Comparison of ENCODE assay signal across 8 cellular contexts in genomic region chr4:10106421-10107039, GRCh38. TPM values are rescaled to one million over a fixed set of nuclear protein-coding genes. Genes with fewer than 3 reads are reported as not detected.
A peak's percentile ranks its signal among the peaks of the same experiment; 100 is the strongest.
DNase-seq lines count a peak whose midpoint lies in the region; ATAC-seq, FAIRE-seq and TF ChIP-seq lines count a peak whose summit lies in the region.

No MANE protein-coding gene starts in this region.

- DNase-seq in CD14-positive monocyte (ENCODE audit: low spot score) (peak; percentile 89), LoVo (ENCODE audit: low spot score) (peak; percentile 56), endothelial cell of umbilical vein (ENCODE audit: low read depth, low spot score) (peak; percentile 90), GDM1 (lab: John Stamatoyannopoulos, UW) (no peak)
- DNase-seq in activated CD8-positive, alpha-beta memory T cell treated with anti-CD3 and anti-CD28 coated beads, Interleukin-2, amount 50 U/mL, for 1 hour (ENCODE audit: extremely low read depth): peak; percentile 54
- DNase-seq in naive thymus-derived CD4-positive, alpha-beta T cell: peak in 2 of 9 donors; percentile 59 to 69

- H3K4me1 ChIP-seq in endothelial cell of umbilical vein (ENCODE audit: control insufficient read depth, extremely low read depth, insufficient read depth, low read length): peaks cover 50% of the 10 kb centered on the region
- H3K4me1 ChIP-seq in naive thymus-derived CD4-positive, alpha-beta T cell (ENCODE audit: control insufficient read depth in 2 of 2, insufficient read depth in 2 of 2, low read length in 2 of 2): peaks cover 79 to 94% of the 10 kb centered on the region in 2 donors

- no peak overlapping the region for H3K4me3 ChIP-seq in endothelial cell of umbilical vein (replicated peaks in 1 of 3; ENCODE audit: insufficient read depth in 1 of 3, low read depth in 1 of 3, low read length in 3 of 3)
- peak overlapping the region; percentile 27 for H3K4me3 ChIP-seq in naive thymus-derived CD4-positive, alpha-beta T cell (ENCODE audit: low read length)

- no TSS peak for BruUV-seq in endothelial cell of umbilical vein (replicated peaks; lab: Mats Ljungman, UMichigan)

- H3K9me3 Mint-ChIP-seq in CD14-positive monocyte: no peaks in the 10 kb centered on the region
- H3K9me3 Mint-ChIP-seq in naive thymus-derived CD4-positive, alpha-beta T cell: no peaks in the 10 kb centered on the region
- no peaks in the 10 kb centered on the region for H3K9me3 Mint-ChIP-seq in stimulated activated naive CD8-positive, alpha-beta T cell treated with anti-CD3 and anti-CD28 coated beads, Interleukin-15, Interleukin-2, amounts not matched to agents 100 ng/mL and 50 ng/mL, for 24 hours

- peaks cover 14% of the 10 kb centered on the region for H4K20me1 ChIP-seq in endothelial cell of umbilical vein (replicated peaks; ENCODE audit: control insufficient read depth, extremely low read depth, insufficient read depth, low read length)

- dilution Hi-C loops in endothelial cell of umbilical vein (cut with MboI; ENCODE audit: extremely low pct_ligation_motif_present, low sequenced_read_pairs): no loop called here

- peak overlapping the region; percentile 73 to 92 (median 88) for H3K27ac Mint-ChIP-seq in CD14-positive monocyte
- H3K27ac Mint-ChIP-seq in naive thymus-derived CD4-positive, alpha-beta T cell: peak overlapping the region; percentile 50 to 93 (median 89)
- H3K27ac Mint-ChIP-seq in stimulated activated naive CD8-positive, alpha-beta T cell treated with anti-CD3 and anti-CD28 coated beads, Interleukin-15, Interleukin-2, amounts not matched to agents 100 ng/mL and 50 ng/mL, for 24 hours: peak overlapping the region; percentile 93

- H3K27ac ChIP-seq in endothelial cell of umbilical vein (ENCODE audit: insufficient read depth, low read depth, low read length): peak overlapping the region; percentile 58
- peak overlapping the region; percentile 66 for H3K27ac ChIP-seq in naive thymus-derived CD4-positive, alpha-beta T cell (ENCODE audit: low read depth, low read length)

- peak; percentile 13 for TF ChIP-seq POLR2A in endothelial cell of umbilical vein (IDR thresholded peaks at IDR 0.05; ENCODE audit: low read depth, low read length)

- peak; percentile 83 for ATAC-seq in naive thymus-derived CD4-positive, alpha-beta T cell
- ATAC-seq in GM21390 (IDR thresholded peaks at IDR 0.05; ENCODE audit: unreplicated experiment): no peak

- no peaks in the 10 kb centered on the region for H3K9me3 ChIP-seq in endothelial cell of umbilical vein (replicated peaks; ENCODE audit: control insufficient read depth, insufficient read depth, low read length)
- H3K9me3 ChIP-seq in naive thymus-derived CD4-positive, alpha-beta T cell (ENCODE audit: control insufficient read depth in 2 of 3, low read length in 3 of 3): no peaks in the 10 kb centered on the region

- peak; percentile 98 for FAIRE-seq in endothelial cell of umbilical vein (lab: Jason Lieb, UNC)

- POLR2A ChIA-PET in endothelial cell of umbilical vein (lab: Charles Lee): interaction anchor here (0.9 to 5.6 kb wide), 5 partner anchors 9 to 18 kb away, joined by 3 to 110 read pairs (median 11); partner anchors contain the start of gene WDR1
- POLR2A ChIA-PET in naive thymus-derived CD4-positive, alpha-beta T cell (lab: Charles Lee): interaction anchor here (1.0 to 19.0 kb wide), 4 partner anchors 8 to 15 kb away, joined by 3 to 341 read pairs (median 64); partner anchors contain the start of gene WDR1

- no peaks in the 10 kb centered on the region for H3K27me3 ChIP-seq in endothelial cell of umbilical vein (ENCODE audit: control insufficient read depth in 2 of 2, insufficient read depth in 2 of 2, low read length in 2 of 2)
- H3K27me3 ChIP-seq in naive thymus-derived CD4-positive, alpha-beta T cell (ENCODE audit: control insufficient read depth in 2 of 2, insufficient read depth in 2 of 2, low read length in 2 of 2): no peaks in the 10 kb centered on the region

- H3K4me3 Mint-ChIP-seq in CD14-positive monocyte: no peak overlapping the region
- H3K4me3 Mint-ChIP-seq in naive thymus-derived CD4-positive, alpha-beta T cell: peak overlapping the region; percentile 29 to 97 (median 70)
- H3K4me3 Mint-ChIP-seq in stimulated activated naive CD8-positive, alpha-beta T cell treated with anti-CD3 and anti-CD28 coated beads, Interleukin-15, Interleukin-2, amounts not matched to agents 100 ng/mL and 50 ng/mL, for 24 hours: peak overlapping the region; percentile 82

- H3K4me1 Mint-ChIP-seq in CD14-positive monocyte: peaks cover 83% of the 10 kb centered on the region
- peaks cover 88 to 100% (median 98%) of the 10 kb centered on the region in 7 donors for H3K4me1 Mint-ChIP-seq in naive thymus-derived CD4-positive, alpha-beta T cell
- peaks cover 100% of the 10 kb centered on the region for H3K4me1 Mint-ChIP-seq in stimulated activated naive CD8-positive, alpha-beta T cell treated with anti-CD3 and anti-CD28 coated beads, Interleukin-15, Interleukin-2, amounts not matched to agents 100 ng/mL and 50 ng/mL, for 24 hours (ENCODE audit: low read depth)

- intact Hi-C loops in CD14-positive monocyte (cut with micrococcal nuclease) (no loop called here), endothelial cell of umbilical vein (cut with micrococcal nuclease) (loop anchor here (1.0 kb wide), 2 partner anchors 9 to 10 kb away; no protein-coding TSS in a partner anchor)
- intact Hi-C loops in naive thymus-derived CD4-positive, alpha-beta T cell (cut with micrococcal nuclease): loop anchor here (1.0 to 5.0 kb wide), 4 partner anchors 9 to 431 kb away; partner anchors contain the start of gene WDR1 (in 1 of the 2)

- peaks cover 84 to 92% of the 10 kb centered on the region in 2 donors for H3K36me3 Mint-ChIP-seq in CD14-positive monocyte
- peaks cover 4 to 35% (median 17%) of the 10 kb centered on the region in 5 donors for H3K36me3 Mint-ChIP-seq in naive thymus-derived CD4-positive, alpha-beta T cell
- peaks cover 93% of the 10 kb centered on the region for H3K36me3 Mint-ChIP-seq in stimulated activated naive CD8-positive, alpha-beta T cell treated with anti-CD3 and anti-CD28 coated beads, Interleukin-15, Interleukin-2, amounts not matched to agents 100 ng/mL and 50 ng/mL, for 24 hours (ENCODE audit: low read depth)

- peaks cover 24 to 38% of the 10 kb centered on the region in 2 experiments for H3K36me3 ChIP-seq in endothelial cell of umbilical vein (ENCODE audit: control insufficient read depth in 2 of 2, extremely low read depth in 1 of 2, insufficient read depth in 2 of 2, low read length in 2 of 2)
- H3K36me3 ChIP-seq in naive thymus-derived CD4-positive, alpha-beta T cell (ENCODE audit: control insufficient read depth in 2 of 3, insufficient read depth in 3 of 3, low read length in 3 of 3): peaks cover 0 to 66% (median 24%) of the 10 kb centered on the region in 3 experiments

- peak overlapping the region; percentile 33 for H3K4me2 ChIP-seq in endothelial cell of umbilical vein (ENCODE audit: insufficient read depth, low read length)

- H3K27me3 Mint-ChIP-seq in CD14-positive monocyte (ENCODE audit: low read depth in 3 of 3): peaks cover 0 to 4% (median 3%) of the 10 kb centered on the region in 3 donors
- no peaks in the 10 kb centered on the region for H3K27me3 Mint-ChIP-seq in naive thymus-derived CD4-positive, alpha-beta T cell
- no peaks in the 10 kb centered on the region for H3K27me3 Mint-ChIP-seq in stimulated activated naive CD8-positive, alpha-beta T cell treated with anti-CD3 and anti-CD28 coated beads, Interleukin-15, Interleukin-2, amounts not matched to agents 100 ng/mL and 50 ng/mL, for 24 hours

- peaks cover 98% of the 10 kb centered on the region for H3K79me2 ChIP-seq in endothelial cell of umbilical vein (ENCODE audit: control insufficient read depth, insufficient read depth, low read length)

- CTCF ChIA-PET in endothelial cell of umbilical vein (lab: Charles Lee): interaction anchor here (0.7 to 7.1 kb wide), 9 partner anchors 8 to 342 kb away, joined by 3 to 40 read pairs (median 4); partner anchors contain the start of gene WDR1
- CTCF ChIA-PET in naive thymus-derived CD4-positive, alpha-beta T cell (lab: Charles Lee): interaction anchor here (0.8 to 1.0 kb wide), 2 partner anchors 13 to 16 kb away, joined by 3 read pairs; no protein-coding TSS in a partner anchor

- no peaks in the 10 kb centered on the region for H3K9me1 ChIP-seq in endothelial cell of umbilical vein (replicated peaks; ENCODE audit: control insufficient read depth, extremely low read depth, insufficient read depth, low read length)

- no peak overlapping the region for H2AFZ ChIP-seq in endothelial cell of umbilical vein (ENCODE audit: low read depth, low read length)

- H3K9ac ChIP-seq in endothelial cell of umbilical vein (replicated peaks; ENCODE audit: extremely low read depth, insufficient read depth, low read length): no peak overlapping the region

- TF ChIP-seq CTCF in CD14-positive monocyte (IDR thresholded peaks at IDR 0.05): no peak
- no peak for TF ChIP-seq CTCF in endothelial cell of umbilical vein (IDR thresholded peaks at IDR 0.05; ENCODE audit: extremely low read depth in 1 of 2, insufficient read depth in 1 of 2, low read depth in 1 of 2, low read length in 2 of 2)

TF ChIP-seq in endothelial cell of umbilical vein, 7 proteins besides CTCF, POLR2A, EP300 and RAD21 (continues in another document):
- TF ChIP-seq MAX (IDR thresholded peaks at IDR 0.05; ENCODE audit: insufficient read depth, insufficient read length): peak; percentile 59
- peak; percentile 70 for TF ChIP-seq JUN (IDR thresholded peaks at IDR 0.05; ENCODE audit: borderline replicate concordance, insufficient read depth, insufficient read length, low read depth)
- no peak for TF ChIP-seq MYC (IDR thresholded peaks at IDR 0.05; ENCODE audit: low read depth, low read length)
- no peak for TF ChIP-seq EZH2 (IDR thresholded peaks at IDR 0.05; ENCODE audit: borderline replicate concordance, low read depth, low read length, severe bottlenecking)
- TF ChIP-seq FOS (IDR thresholded peaks at IDR 0.05; ENCODE audit: borderline replicate concordance, insufficient read depth, low read length): peak; percentile 99
- TF ChIP-seq GATA2 (IDR thresholded peaks at IDR 0.05; ENCODE audit: insufficient read depth, insufficient read length, low read depth, low read length): peak; percentile 59

RNA-seq across cellular contexts. Expression of gene WDR1, which starts 10.1 kb away (rescaled TPM):
- polyA plus RNA-seq in CD14-positive monocyte: 100 to 1,000 TPM; 243 to 251 TPM
- total RNA-seq in endothelial cell of umbilical vein: 547 and 590 TPM in 2 replicates
- polyA plus RNA-seq in endothelial cell of umbilical vein: 660 and 666 TPM in 2 replicates
- 591 and 614 TPM in 2 replicates for polyA plus RNA-seq in endothelial cell of umbilical vein (2011; cell fraction: cytosol; rRNA removed)
- 508 and 517 TPM in 2 replicates for polyA plus RNA-seq in endothelial cell of umbilical vein (2011; cell fraction: nucleus; rRNA removed)
- polyA plus RNA-seq in endothelial cell of umbilical vein (2012): 427 and 456 TPM in 2 replicates
- polyA minus RNA-seq in endothelial cell of umbilical vein: 633 and 649 TPM in 2 replicates
- polyA minus RNA-seq in endothelial cell of umbilical vein (2011; cell fraction: cytosol; rRNA and poly(A)+ RNA removed): 55.7 TPM
- polyA minus RNA-seq in endothelial cell of umbilical vein (2011; cell fraction: nucleus; rRNA and poly(A)+ RNA removed): 186 and 244 TPM in 2 replicates
- 100 to 1,000 TPM; 242 to 470 (median 330) TPM for total RNA-seq in naive thymus-derived CD4-positive, alpha-beta T cell
- 100 to 1,000 TPM; 268 to 412 TPM for polyA plus RNA-seq in naive thymus-derived CD4-positive, alpha-beta T cell

Comparison
In these comparisons a context has a peak if more than half of its experiments do, and no peak if none do; other contexts are left out.
1. H3K4me3 Mint-ChIP-seq: peak in naive thymus-derived CD4-positive, alpha-beta T cell (10 of 10) and stimulated activated naive CD8-positive, alpha-beta T cell treated with anti-CD3 and anti-CD28 coated beads, Interleukin-15, Interleukin-2, amounts not matched to agents 100 ng/mL and 50 ng/mL, for 24 hours (single experiment); none in CD14-positive monocyte (0 of 2).
2. intact Hi-C loops: an anchor here in endothelial cell of umbilical vein (1.0 kb wide) and naive thymus-derived CD4-positive, alpha-beta T cell (1.0 to 5.0 kb wide); none called in CD14-positive monocyte.
3. Peak in every context shown above with its lines, with median percentiles within 50 percentile points of each other: H3K27ac Mint-ChIP-seq.